In the genomic region with DNA sequence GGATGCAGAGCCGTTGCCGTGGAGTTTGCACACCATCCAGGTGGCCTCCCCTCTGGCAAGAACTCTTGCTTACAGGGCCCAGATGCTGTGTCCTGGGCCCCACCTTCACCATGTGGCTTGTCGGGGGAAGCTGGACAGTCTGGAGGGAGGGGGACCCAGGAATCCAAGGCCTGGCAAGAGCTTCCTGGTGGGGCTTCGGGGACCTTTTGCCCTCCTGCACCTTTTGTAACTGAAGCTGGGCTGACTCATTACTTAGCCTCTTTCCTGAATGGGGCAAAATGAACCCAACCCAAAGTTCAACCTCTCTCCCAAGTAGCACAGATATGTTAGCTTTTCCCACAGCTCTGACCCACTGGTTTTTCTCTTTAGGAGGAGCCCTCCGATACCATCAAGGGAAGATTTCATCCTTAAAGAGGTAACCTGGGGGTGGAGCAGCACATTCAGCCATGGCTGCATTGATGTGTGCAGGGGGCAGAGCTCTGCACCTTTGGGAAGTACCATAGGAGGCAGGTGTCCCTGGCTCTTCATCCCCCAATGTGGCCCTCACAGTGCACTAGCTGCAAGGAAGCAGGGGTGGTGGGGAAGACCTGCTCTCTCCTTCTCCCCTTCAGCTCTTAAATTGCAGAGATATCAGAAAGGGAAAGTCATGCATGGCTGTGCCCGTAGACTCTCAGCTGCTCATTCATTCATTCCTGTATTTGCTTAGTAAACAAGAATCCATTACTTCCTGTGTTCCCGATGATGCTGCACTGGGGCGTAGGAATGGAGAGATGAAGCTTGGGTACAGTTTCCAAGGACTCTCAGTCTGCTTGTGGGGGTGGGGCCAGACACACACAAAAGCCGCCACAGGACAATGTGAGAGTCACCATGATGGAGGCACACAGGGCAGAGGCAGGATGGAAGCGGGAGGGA, we compare ENCODE assay signal across 29 cellular contexts. TPM values are rescaled to one million over a fixed set of nuclear protein-coding genes. Genes with fewer than 3 reads are reported as not detected.
DNase-seq lines count a peak whose midpoint lies in the region; ATAC-seq, FAIRE-seq and TF ChIP-seq lines count a peak whose summit lies in the region.
"Had no signal": no experiment of that assay in that cellular context is flagged by ENCODE, and none has a peak within 500 bp of the region (broad histone marks: within the 10 kb centered on the region; RNA-seq: fewer than 3 reads in every experiment).

No MANE protein-coding gene starts in this region.

- FAIRE-seq in bronchial epithelial cell (lab: Jason Lieb, UNC) (peak; percentile 84), GM19239 (lab: Jason Lieb, UNC) (no peak)
- FAIRE-seq: pancreas had no signal

- DNase-seq in Caco-2 (no peak), NCI-H1092 (lab: John Stamatoyannopoulos, UW) (peak; percentile 19), NCI-H510A treated with DMSO at 0.1 percent for 48 hours (lab: John Stamatoyannopoulos, UW) (peak; percentile 80), bronchial epithelial cell (ENCODE audit: low read depth) (peak; percentile 30), HPDE6-E6E7 (ENCODE audit: extremely low spot score) (no peak), GM19239 (ENCODE audit: insufficient read length, low spot score) (no peak)
- no peak for DNase-seq in stimulated activated CD4-positive, alpha-beta T cell treated with anti-CD3 and anti-CD28 coated beads, Interleukin-4, amount 100 ng/mL, for 1 hour
- DNase-seq: ACHN; activated effector memory CD4-positive, alpha-beta T cell treated with anti-CD3 and anti-CD28 coated beads, Interleukin-2, amount 50 U/mL, for 16 hours; activated naive CD8-positive, alpha-beta T cell treated with anti-CD3 and anti-CD28 coated beads for 36 hours; aorta; BE2C; CD8-positive, alpha-beta memory T cell; DMS79 treated with DMSO at 0.1 percent for 48 hours; foreskin keratinocyte; GF-D8; lower lobe of right lung; MV-4-11; naive thymus-derived CD8-positive, alpha-beta T cell; NCI-H1930; NCI-H524 treated with DMSO at 0.1 percent for 48 hours; retina; stimulated activated CD4-positive, alpha-beta T cell treated with anti-CD3 and anti-CD28 coated beads, Interleukin-1b, Interleukin-23, amount 100 ng/mL, for 48 hours; trophoblast cell had no signal

- ATAC-seq in HG03139 (IDR thresholded peaks at IDR 0.05; ENCODE audit: unreplicated experiment): no peak
- ATAC-seq: foreskin keratinocyte; lower lobe of right lung; naive thymus-derived CD8-positive, alpha-beta T cell; pancreas; SK-N-SH treated with all-trans-retinoic acid at 6 μM for 48 hours had no signal

- no peaks in the 10 kb centered on the region for H3K4me1 ChIP-seq in Caco-2
- H3K4me1 ChIP-seq: esophagus muscularis mucosa, foreskin keratinocyte, lower lobe of right lung, pancreas had no signal

- no peaks in the 10 kb centered on the region for H3K27me3 Mint-ChIP-seq in Caco-2 (ENCODE audit: insufficient read depth, unreplicated experiment)
- H3K27me3 Mint-ChIP-seq: activated naive CD8-positive, alpha-beta T cell treated with anti-CD3 and anti-CD28 coated beads for 36 hours; CD8-positive, alpha-beta memory T cell; naive thymus-derived CD8-positive, alpha-beta T cell had no signal

- POLR2A ChIA-PET in Caco-2 (lab: Charles Lee): interaction anchor here (0.6 kb wide), 1 partner anchor 355 kb away, joined by 4 read pairs; no protein-coding TSS in a partner anchor

- peaks cover 7% of the 10 kb centered on the region for H3K4me1 Mint-ChIP-seq in Caco-2 (ENCODE audit: low read depth, unreplicated experiment)
- H3K4me1 Mint-ChIP-seq: activated naive CD8-positive, alpha-beta T cell treated with anti-CD3 and anti-CD28 coated beads for 36 hours; CD8-positive, alpha-beta memory T cell; naive thymus-derived CD8-positive, alpha-beta T cell had no signal

- no TSS peak for BruUV-seq in Caco-2 (replicated peaks; lab: Mats Ljungman, UMichigan)

- H3K4me3 ChIP-seq in Caco-2 (ENCODE audit: low read depth, low read length) (no peak overlapping the region), bronchial epithelial cell (ENCODE audit: low read depth, low read length) (no peak overlapping the region)
- H3K4me3 ChIP-seq: esophagus muscularis mucosa, lower lobe of right lung, pancreas, skin epidermis had no signal

- no peaks in the 10 kb centered on the region for H3K9me3 Mint-ChIP-seq in Caco-2 (ENCODE audit: unreplicated experiment)
- H3K9me3 Mint-ChIP-seq: activated naive CD8-positive, alpha-beta T cell treated with anti-CD3 and anti-CD28 coated beads for 36 hours; CD8-positive, alpha-beta memory T cell; naive thymus-derived CD8-positive, alpha-beta T cell had no signal

- no peak overlapping the region for H3K4me3 Mint-ChIP-seq in Caco-2 (ENCODE audit: unreplicated experiment)
- H3K4me3 Mint-ChIP-seq: activated naive CD8-positive, alpha-beta T cell treated with anti-CD3 and anti-CD28 coated beads for 36 hours; CD8-positive, alpha-beta memory T cell; naive thymus-derived CD8-positive, alpha-beta T cell had no signal

- intact Hi-C loops in Caco-2 (cut with micrococcal nuclease; ENCODE audit: unreplicated experiment): no loop called here

- TF ChIP-seq CTCF in Caco-2 (IDR thresholded peaks at IDR 0.05; ENCODE audit: insufficient read depth in 1 of 2, low read depth in 1 of 2, low read length in 1 of 2, severe bottlenecking in 1 of 2, unreplicated experiment in 1 of 2) (no peak), bronchial epithelial cell (IDR thresholded peaks at IDR 0.05; ENCODE audit: insufficient read depth, low read length, severe bottlenecking) (no peak)

- H3K36me3 Mint-ChIP-seq in Caco-2 (ENCODE audit: insufficient read depth, unreplicated experiment): no peaks in the 10 kb centered on the region

- CTCF ChIA-PET in Caco-2 (lab: Charles Lee): interaction anchor here (0.6 to 0.8 kb wide), 2 partner anchors 109 to 151 kb away, joined by 3 to 9 read pairs; no protein-coding TSS in a partner anchor

- H3K27me3 ChIP-seq in Caco-2 (replicated peaks; ENCODE audit: control insufficient read depth, insufficient read depth, low read length): no peaks in the 10 kb centered on the region
- H3K27me3 ChIP-seq in bronchial epithelial cell (ENCODE audit: control insufficient read depth, insufficient read depth, low read length): no peaks in the 10 kb centered on the region
- H3K27me3 ChIP-seq: BE2C, esophagus muscularis mucosa, foreskin keratinocyte, pancreas had no signal

- peak overlapping the region; percentile 25 for H3K27ac Mint-ChIP-seq in Caco-2 (ENCODE audit: unreplicated experiment)
- H3K27ac Mint-ChIP-seq: activated naive CD8-positive, alpha-beta T cell treated with anti-CD3 and anti-CD28 coated beads for 36 hours; CD8-positive, alpha-beta memory T cell; naive thymus-derived CD8-positive, alpha-beta T cell had no signal

- H3K36me3 ChIP-seq in Caco-2 (ENCODE audit: control insufficient read depth, insufficient read depth, low read length): no peaks in the 10 kb centered on the region; the same call in 1 of the 2 replicates
- peaks cover 21% of the 10 kb centered on the region for H3K36me3 ChIP-seq in bronchial epithelial cell (ENCODE audit: control insufficient read depth, insufficient read depth, low read length)
- H3K36me3 ChIP-seq: pancreas had no signal

- no peaks in the 10 kb centered on the region for H3K9me3 ChIP-seq in Caco-2
- H3K9me3 ChIP-seq: BE2C, esophagus muscularis mucosa, lower lobe of right lung, pancreas had no signal

RNA-seq across cellular contexts. Expression of a gene that starts 13.0 kb away (rescaled TPM):
- 28.4 and 28.9 TPM in 2 replicates for total RNA-seq in Caco-2 (2022)
- 14.3 and 16.1 TPM in 2 replicates for total RNA-seq in bronchial epithelial cell

RNA-seq across cellular contexts. Expression of a gene that starts 13.3 kb away (rescaled TPM):
- total RNA-seq in Caco-2 (2022) (42.3 and 48.9 TPM in 2 replicates), bronchial epithelial cell (33.5 and 36.9 TPM in 2 replicates)

Comparison
In these comparisons a context has a peak if more than half of its experiments do, and no peak if none do; other contexts are left out.
1. DNase-seq: peak in NCI-H1092 (single experiment), NCI-H510A treated with DMSO at 0.1 percent for 48 hours (single experiment) and bronchial epithelial cell (single experiment); none in Caco-2 (0 of 2), HPDE6-E6E7 (single experiment), GM19239 (single experiment) and stimulated activated CD4-positive, alpha-beta T cell treated with anti-CD3 and anti-CD28 coated beads, Interleukin-4, amount 100 ng/mL, for 1 hour (single experiment).